23 cellular contexts compared by ENCODE assay signal in the genomic region with DNA sequence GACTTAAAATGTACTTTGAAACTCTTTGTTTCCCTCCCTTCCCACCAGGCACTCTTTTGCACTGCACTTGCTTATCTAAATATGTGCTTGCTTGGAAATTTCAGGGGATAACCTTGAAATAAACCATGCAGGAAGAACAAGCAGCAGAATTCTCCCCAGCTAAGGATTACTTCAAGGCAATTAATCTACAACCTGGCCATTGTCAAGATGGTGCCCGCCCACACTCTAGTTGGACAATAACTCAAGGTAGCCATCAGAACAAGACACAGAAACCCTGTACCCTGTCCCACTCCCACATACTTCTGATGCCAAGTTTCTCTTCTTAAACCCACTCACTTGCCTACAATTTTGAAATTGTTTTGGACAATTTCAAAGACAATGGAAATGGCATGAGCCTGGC.
"Had no signal": no experiment of that assay in that cellular context is flagged by ENCODE, and none has a peak within 500 bp of the region (broad histone marks: within the 10 kb centered on the region; RNA-seq: fewer than 3 reads in every experiment).

No MANE protein-coding gene starts in this region.

- H3K4me3 Mint-ChIP-seq: immature natural killer cell; naive thymus-derived CD4-positive, alpha-beta T cell; natural killer cell treated with Interleukin-12 subunit alpha and Interleukin-12 subunit beta and Interleukin-15 and Interleukin-18, amount 100 ng/mL, for 72 hours; neural crest cell; stimulated activated naive CD8-positive, alpha-beta T cell treated with anti-CD3 and anti-CD28 coated beads, Interleukin-15, Interleukin-2, amounts not matched to agents 100 ng/mL and 50 ng/mL, for 24 hours had no signal

- H3K27me3 ChIP-seq: heart left ventricle, pancreas, right lobe of liver, suprapubic skin, tibial artery, uterus had no signal

- H3K27ac Mint-ChIP-seq: immature natural killer cell; naive thymus-derived CD4-positive, alpha-beta T cell; natural killer cell treated with Interleukin-12 subunit alpha and Interleukin-12 subunit beta and Interleukin-15 and Interleukin-18, amount 100 ng/mL, for 72 hours; stimulated activated naive CD8-positive, alpha-beta T cell treated with anti-CD3 and anti-CD28 coated beads, Interleukin-15, Interleukin-2, amounts not matched to agents 100 ng/mL and 50 ng/mL, for 24 hours had no signal

- H3K27ac ChIP-seq: heart left ventricle, lower lobe of right lung, pancreas, prostate gland, suprapubic skin, thoracic aorta, uterus had no signal

- H3K4me3 ChIP-seq: heart left ventricle, lower lobe of right lung, mucosa of descending colon, pancreas, prostate gland, right lobe of liver, smooth muscle cell, suprapubic skin, thoracic aorta, tibial artery, uterus had no signal

- H3K27me3 Mint-ChIP-seq: natural killer cell treated with Interleukin-12 subunit alpha and Interleukin-12 subunit beta and Interleukin-15 and Interleukin-18, amount 100 ng/mL, for 72 hours; stimulated activated naive CD8-positive, alpha-beta T cell treated with anti-CD3 and anti-CD28 coated beads, Interleukin-15, Interleukin-2, amounts not matched to agents 100 ng/mL and 50 ng/mL, for 24 hours had no signal

- H3K4me1 ChIP-seq: lower lobe of right lung, pancreas, prostate gland, suprapubic skin, uterus had no signal

- DNase-seq: immature natural killer cell; kidney; lower lobe of right lung; mammary epithelial cell; midbrain; mucosa of descending colon; naive thymus-derived CD4-positive, alpha-beta T cell; nucleus accumbens; stimulated activated CD4-positive, alpha-beta T cell treated with anti-CD3 and anti-CD28 coated beads, Interleukin-1b, Interleukin-23, amount 100 ng/mL, for 48 hours; stimulated activated CD4-positive, alpha-beta T cell treated with anti-CD3 and anti-CD28 coated beads, Interleukin-4, amount 100 ng/mL, for 1 hour; stimulated activated naive CD4-positive, alpha-beta T cell; tibial artery had no signal

- H3K4me1 Mint-ChIP-seq: immature natural killer cell; naive thymus-derived CD4-positive, alpha-beta T cell; neural crest cell had no signal

- H3K36me3 ChIP-seq: heart left ventricle, lower lobe of right lung, pancreas, prostate gland, right lobe of liver, suprapubic skin, thoracic aorta, tibial artery, uterus had no signal

- ATAC-seq: heart left ventricle; lower lobe of right lung; mucosa of descending colon; naive thymus-derived CD4-positive, alpha-beta T cell; natural killer cell treated with Interleukin-12 subunit alpha and Interleukin-12 subunit beta and Interleukin-15 and Interleukin-18, amount 100 ng/mL, for 72 hours; pancreas had no signal

- H3K9me3 ChIP-seq: pancreas, prostate gland, right lobe of liver, suprapubic skin, thoracic aorta, tibial artery, uterus had no signal
